ENCODE assay signal across 1 cellular context in the genomic region with DNA sequence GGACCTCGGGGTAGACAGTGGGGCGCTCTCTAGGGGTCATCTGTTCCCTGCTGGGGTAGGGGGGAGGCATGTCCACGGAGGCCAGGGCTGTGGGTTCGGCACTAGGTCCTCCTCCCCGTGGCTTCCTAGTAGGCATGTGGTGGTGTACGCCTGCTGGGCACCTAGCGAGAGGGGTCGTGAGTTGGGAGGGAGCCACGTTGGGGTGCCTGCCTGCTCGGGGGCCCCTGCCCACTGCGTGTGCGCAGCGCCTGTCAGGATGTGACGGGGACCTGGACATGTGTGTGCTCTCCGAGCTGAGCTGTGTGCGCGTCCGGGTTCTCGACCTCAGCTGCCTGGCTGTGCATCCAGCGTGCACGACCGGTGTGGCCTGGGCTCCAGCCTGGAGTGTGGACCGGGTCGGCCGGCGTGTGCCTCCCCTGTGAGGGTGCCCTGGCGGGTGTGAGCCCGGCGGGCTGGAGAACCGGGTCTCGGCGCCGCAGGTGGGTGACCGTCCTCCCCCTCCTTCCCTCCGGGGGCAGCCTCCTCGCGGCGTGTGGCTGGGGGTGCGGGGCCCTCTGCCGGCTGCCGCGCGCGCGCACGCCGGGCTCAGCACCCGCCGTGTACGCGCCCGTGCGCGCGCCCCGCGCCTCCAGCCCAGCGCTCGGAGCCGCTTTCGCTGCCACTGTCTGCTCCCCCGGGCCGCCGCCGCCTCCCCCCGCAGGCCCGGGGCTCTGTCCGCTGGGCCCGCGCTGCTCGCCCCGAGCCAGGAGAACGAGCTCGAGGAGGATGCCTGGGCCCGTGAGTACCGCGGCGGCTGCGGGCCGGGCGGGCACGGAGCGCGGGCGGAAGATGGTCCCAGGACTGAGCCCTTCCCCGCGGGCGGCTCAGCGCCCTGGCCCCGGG.
A peak's percentile ranks its signal among the peaks of the same experiment; 100 is the strongest.
TF ChIP-seq lines count a peak whose summit lies in the region.

A gene with protein sequence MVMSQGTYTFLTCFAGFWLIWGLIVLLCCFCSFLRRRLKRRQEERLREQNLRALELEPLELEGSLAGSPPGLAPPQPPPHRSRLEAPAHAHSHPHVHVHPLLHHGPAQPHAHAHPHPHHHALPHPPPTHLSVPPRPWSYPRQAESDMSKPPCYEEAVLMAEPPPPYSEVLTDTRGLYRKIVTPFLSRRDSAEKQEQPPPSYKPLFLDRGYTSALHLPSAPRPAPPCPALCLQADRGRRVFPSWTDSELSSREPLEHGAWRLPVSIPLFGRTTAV (plus strand): TSS at position 631 of the 882 bp plus-strand sequence. CDS start 8,254 bp downstream, outside the sequence.

TF ChIP-seq in A549, 52 proteins besides CTCF, POLR2A, EP300 and RAD21 (continued from another document):
- TF ChIP-seq, protein P1, sequence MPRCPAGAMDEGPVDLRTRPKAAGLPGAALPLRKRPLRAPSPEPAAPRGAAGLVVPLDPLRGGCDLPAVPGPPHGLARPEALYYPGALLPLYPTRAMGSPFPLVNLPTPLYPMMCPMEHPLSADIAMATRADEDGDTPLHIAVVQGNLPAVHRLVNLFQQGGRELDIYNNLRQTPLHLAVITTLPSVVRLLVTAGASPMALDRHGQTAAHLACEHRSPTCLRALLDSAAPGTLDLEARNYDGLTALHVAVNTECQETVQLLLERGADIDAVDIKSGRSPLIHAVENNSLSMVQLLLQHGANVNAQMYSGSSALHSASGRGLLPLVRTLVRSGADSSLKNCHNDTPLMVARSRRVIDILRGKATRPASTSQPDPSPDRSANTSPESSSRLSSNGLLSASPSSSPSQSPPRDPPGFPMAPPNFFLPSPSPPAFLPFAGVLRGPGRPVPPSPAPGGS (IDR thresholded peaks at IDR 0.05) = no peak; the same call in 2 of the 3 replicates
- TF ChIP-seq HOXA7 (CRISPR knock-in tag; IDR thresholded peaks at IDR 0.05) (no peak), NR3C1 (IDR thresholded peaks at IDR 0.05) (no peak), FOSB (CRISPR knock-in tag; IDR thresholded peaks at IDR 0.05) (0 out of 2 replicates have a peak, but pooled peaks have one; percentile 28), HOXB13 (CRISPR knock-in tag; IDR thresholded peaks at IDR 0.05; ENCODE audit: low read depth) (no peak), HEYL (CRISPR knock-in tag; IDR thresholded peaks at IDR 0.05) (no peak), EHMT2 (IDR thresholded peaks at IDR 0.05; ENCODE audit: low read depth) (no peak), JUNB (IDR thresholded peaks at IDR 0.05) (no peak), TFCP2L1 (CRISPR knock-in tag; IDR thresholded peaks at IDR 0.05) (0 out of 2 replicates have a peak, but pooled peaks have one; percentile 74), HOXB5 (CRISPR knock-in tag; IDR thresholded peaks at IDR 0.05) (peak; percentile 82)
- TF ChIP-seq, protein P2, sequence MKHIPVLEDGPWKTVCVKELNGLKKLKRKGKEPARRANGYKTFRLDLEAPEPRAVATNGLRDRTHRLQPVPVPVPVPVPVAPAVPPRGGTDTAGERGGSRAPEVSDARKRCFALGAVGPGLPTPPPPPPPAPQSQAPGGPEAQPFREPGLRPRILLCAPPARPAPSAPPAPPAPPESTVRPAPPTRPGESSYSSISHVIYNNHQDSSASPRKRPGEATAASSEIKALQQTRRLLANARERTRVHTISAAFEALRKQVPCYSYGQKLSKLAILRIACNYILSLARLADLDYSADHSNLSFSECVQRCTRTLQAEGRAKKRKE (CRISPR knock-in tag; IDR thresholded peaks at IDR 0.05; ENCODE audit: low read depth) = peak; percentile 50; the same call in 1 of the 2 replicates
- TF ChIP-seq, protein P3, sequence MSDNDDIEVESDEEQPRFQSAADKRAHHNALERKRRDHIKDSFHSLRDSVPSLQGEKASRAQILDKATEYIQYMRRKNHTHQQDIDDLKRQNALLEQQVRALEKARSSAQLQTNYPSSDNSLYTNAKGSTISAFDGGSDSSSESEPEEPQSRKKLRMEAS (IDR thresholded peaks at IDR 0.05) = peak; percentile 56
